Comparison of ENCODE assay signal across 10 cellular contexts in the genomic region with DNA sequence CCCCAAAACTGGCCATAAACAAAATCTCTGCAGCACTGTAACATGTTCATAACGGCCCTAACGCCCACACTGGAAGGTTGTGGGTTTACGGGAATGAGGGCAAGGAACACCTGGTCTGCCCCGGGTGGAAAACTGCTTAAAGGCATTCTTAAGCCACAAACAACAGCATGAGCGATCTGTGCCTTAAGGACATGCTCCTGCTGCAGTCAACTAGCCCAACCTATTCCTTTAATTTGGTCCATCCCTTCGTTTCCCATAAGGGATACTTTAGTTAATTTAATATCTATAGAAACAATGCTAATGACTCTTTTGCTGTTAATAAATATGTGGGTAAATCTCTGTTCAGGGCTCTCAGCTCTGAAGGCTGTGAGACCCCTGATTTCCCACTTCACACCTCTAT. TPM values are rescaled to one million over a fixed set of nuclear protein-coding genes. Genes with fewer than 3 reads are reported as not detected.
A peak's percentile ranks its signal among the peaks of the same experiment; 100 is the strongest.
DNase-seq lines count a peak whose midpoint lies in the region; ATAC-seq, FAIRE-seq and TF ChIP-seq lines count a peak whose summit lies in the region.
"Not testable (repeated sequence)": the region's sequence is repeated elsewhere in the genome, so short reads cannot be mapped to it uniquely, and the experiment has no call there.
"Had no signal": no experiment of that assay in that cellular context is flagged by ENCODE, and none has a peak within 500 bp of the region (broad histone marks: within the 10 kb centered on the region; RNA-seq: fewer than 3 reads in every experiment).

No MANE protein-coding gene starts in this region.

- in situ Hi-C loops in HepG2 (cut with HindIII; ENCODE audit: extremely low pct_ligation_motif_present, low pct_unique_long_range_greater_than_20kb) = not testable (repeated sequence)

- not testable (repeated sequence) for TF ChIP-seq POLR2A in HCT116 (IDR thresholded peaks at IDR 0.05; ENCODE audit: borderline replicate concordance, extremely low read depth, insufficient read depth, insufficient read length); HepG2 (IDR thresholded peaks at IDR 0.05; ENCODE audit: insufficient read depth in 1 of 2, low read depth in 2 of 2, low read length in 2 of 2); sigmoid colon (IDR thresholded peaks at IDR 0.05)

- FAIRE-seq in HepG2 (lab: Jason Lieb, UNC) = not testable (repeated sequence)

- not testable (repeated sequence) for DNase-seq in HCT116 (ENCODE audit: low read depth, low spot score); HepG2 (ENCODE audit: low spot score)
- peak; percentile 20 for DNase-seq in sigmoid colon

- WGBS in HepG2 (ENCODE audit: low lambda C conversion rate) = 11% methylated on average over 3 of the region's 6 CpGs
- WGBS in sigmoid colon, 2 donors = 89 to 90% methylated on average over 6 of the region's 6 CpGs

- intact Hi-C loops in HCT116 (cut with micrococcal nuclease); HepG2 (cut with micrococcal nuclease; ENCODE audit: unreplicated experiment); sigmoid colon (cut with DNase I): not testable (repeated sequence)

- H3K4me3 ChIP-seq in HCT116 (replicated peaks in 1 of 2; ENCODE audit: low read depth in 1 of 2, low read length in 2 of 2); HepG2 (replicated peaks in 1 of 3; ENCODE audit: insufficient read depth in 1 of 3, low read depth in 2 of 3, low read length in 3 of 3); sigmoid colon: not testable (repeated sequence)

- H4K20me1 ChIP-seq in HCT116 (ENCODE audit: insufficient read depth); HepG2 (ENCODE audit: insufficient read depth, low read length): not testable (repeated sequence)

- H3K36me3 ChIP-seq in HCT116 (ENCODE audit: control insufficient read depth in 1 of 2, insufficient read depth in 2 of 2, low read length in 2 of 2); HepG2 (replicated peaks in 1 of 2; ENCODE audit: control insufficient read depth in 1 of 2, insufficient read depth in 2 of 2, low read length in 2 of 2); sigmoid colon: not testable (repeated sequence)

- not testable (repeated sequence) for ATAC-seq in HCT116, HepG2

- H3K27ac ChIP-seq in HCT116 (ENCODE audit: low read depth, low read length); HepG2 (ENCODE audit: extremely low read length, insufficient read depth, low read length); sigmoid colon: not testable (repeated sequence)

- H3K9ac ChIP-seq in HCT116 (ENCODE audit: low read length); HepG2 (ENCODE audit: insufficient read depth, low read depth, low read length): not testable (repeated sequence)

- H3K27me3 ChIP-seq in HCT116 (ENCODE audit: insufficient read depth, low read length); HepG2 (ENCODE audit: control insufficient read depth in 1 of 2, insufficient read depth in 2 of 2, low read length in 2 of 2); sigmoid colon: not testable (repeated sequence)

- TF ChIP-seq RAD21 in HCT116 (IDR thresholded peaks at IDR 0.05; ENCODE audit: low read depth); HepG2 (CRISPR knock-in tag; IDR thresholded peaks at IDR 0.05): not testable (repeated sequence)

- not testable (repeated sequence) for H3K4me2 ChIP-seq in HCT116 (ENCODE audit: low read length); HepG2 (ENCODE audit: low read depth, low read length)

- TF ChIP-seq CTCF in HCT116 (IDR thresholded peaks at IDR 0.05 in 2 of 3, conservative IDR thresholded peaks at IDR 0.05 in 1 of 3; ENCODE audit: borderline replicate concordance in 1 of 3, insufficient read depth in 1 of 3, low read depth in 2 of 3, low read length in 2 of 3); HepG2 (CRISPR knock-in tag; IDR thresholded peaks at IDR 0.05); sigmoid colon (IDR thresholded peaks at IDR 0.05): not testable (repeated sequence)

- H3K9me2 ChIP-seq in HCT116 (ENCODE audit: insufficient read depth) = not testable (repeated sequence)

- CTCF ChIA-PET in HCT116 (lab: Charles Lee); HepG2 (lab: Yijun Ruan, JAX; ENCODE audit: low intra/inter-chr PET ratio, low total read pairs): not testable (repeated sequence)

- H3K79me2 ChIP-seq in HCT116 (ENCODE audit: insufficient read depth, low read length); HepG2 (ENCODE audit: insufficient read depth, low read length): not testable (repeated sequence)

- not testable (repeated sequence) for H3K9me3 ChIP-seq in HCT116 (ENCODE audit: control insufficient read depth in 1 of 2, insufficient read depth in 1 of 2, low read depth in 1 of 2, low read length in 2 of 2); HepG2 (ENCODE audit: low read length); sigmoid colon

- not testable (repeated sequence) for TF ChIP-seq EP300 in HepG2 (IDR thresholded peaks at IDR 0.05; ENCODE audit: low read depth in 2 of 2, low read length in 2 of 2); HepG2 (CRISPR knock-in tag; IDR thresholded peaks at IDR 0.05; ENCODE audit: borderline replicate concordance); sigmoid colon (IDR thresholded peaks at IDR 0.05)

- RAD21 ChIA-PET in HCT116 (lab: Charles Lee; ENCODE audit: low non-redundant PET in 1 of 2, low total read pairs in 2 of 2, uncharacterized antibody in 2 of 2, unreplicated experiment in 2 of 2) = not testable (repeated sequence)

- POLR2A ChIA-PET in HCT116 (lab: Charles Lee); HepG2 (lab: Yijun Ruan, JAX): not testable (repeated sequence)

- H3K4me1 ChIP-seq in HCT116 (ENCODE audit: control insufficient read depth in 1 of 2, insufficient read depth in 2 of 2, low read length in 2 of 2); HepG2 (ENCODE audit: insufficient read depth, low read length); sigmoid colon: not testable (repeated sequence)

- not testable (repeated sequence) for BruUV-seq in HCT116 (replicated peaks; lab: Mats Ljungman, UMichigan); HepG2 (replicated peaks; lab: Mats Ljungman, UMichigan)

- not testable (repeated sequence) for H2AFZ ChIP-seq in HCT116 (ENCODE audit: low read depth, low read length, poor library complexity, severe bottlenecking); HepG2 (ENCODE audit: low read length)

RNA-seq across cellular contexts. Expression of a gene that starts 10.5 kb away (rescaled TPM):
- total RNA-seq in HCT116 (2021; ENCODE audit: unreplicated experiment) = 152 TPM
- 139 and 184 TPM in 2 replicates for polyA plus RNA-seq in HCT116 (2012)
- total RNA-seq in HepG2 (2016; rRNA removed; fragmentation: Illumina TruSeq; extraction: Trizol) = 222 and 227 TPM in 2 replicates
- 77.4 and 77.5 TPM in 2 replicates for total RNA-seq in HepG2 (2016; cell fraction: cytosol; rRNA removed; fragmentation: Illumina TruSeq; extraction: Trizol; ENCODE audit: low read depth)
- total RNA-seq in HepG2 (2016; cell fraction: insoluble cytoplasmic fraction; rRNA removed; fragmentation: Illumina TruSeq; extraction: Trizol) = 223 and 230 TPM in 2 replicates
- 134 and 142 TPM in 2 replicates for total RNA-seq in HepG2 (2016; cell fraction: membrane; rRNA removed; fragmentation: Illumina TruSeq; extraction: Trizol)
- 66.4 and 74.6 TPM in 2 replicates for total RNA-seq in HepG2 (2016; cell fraction: nucleus; rRNA removed; fragmentation: Illumina TruSeq; extraction: Trizol)
- 110 and 143 TPM in 2 replicates for polyA plus RNA-seq in HepG2 (2011; rRNA removed)
- 131 and 141 TPM in 2 replicates for polyA plus RNA-seq in HepG2 (2011; cell fraction: cytosol; rRNA removed)
- 33.5 and 40.0 TPM in 2 replicates for polyA plus RNA-seq in HepG2 (2011; cell fraction: nucleus; rRNA removed)
- polyA plus RNA-seq in HepG2 (2012) = 138 and 142 TPM in 2 replicates
- polyA plus RNA-seq in HepG2 (2016; cell fraction: cytosol; fragmentation: Illumina TruSeq; extraction: Trizol; ENCODE audit: low read depth) = 80.6 and 83.8 TPM in 2 replicates
- polyA plus RNA-seq in HepG2 (2016; cell fraction: insoluble cytoplasmic fraction; fragmentation: Illumina TruSeq; extraction: Trizol; ENCODE audit: low read depth) = 243 and 252 TPM in 2 replicates
- 122 and 129 TPM in 2 replicates for polyA plus RNA-seq in HepG2 (2016; cell fraction: membrane; fragmentation: Illumina TruSeq; extraction: Trizol; ENCODE audit: low read depth)
- polyA plus RNA-seq in HepG2 (2016; cell fraction: nucleus; fragmentation: Illumina TruSeq; extraction: Trizol; ENCODE audit: insufficient read depth, low read depth) = 116 and 119 TPM in 2 replicates
- polyA minus RNA-seq in HepG2 (2011; rRNA and poly(A)+ RNA removed; ENCODE audit: low replicate concordance) = 57.2 and 96.3 TPM in 2 replicates
- 62.5 and 79.0 TPM in 2 replicates for polyA minus RNA-seq in HepG2 (2011; cell fraction: cytosol; rRNA and poly(A)+ RNA removed)
- 17.6 and 26.5 TPM in 2 replicates for polyA minus RNA-seq in HepG2 (2011; cell fraction: nucleus; rRNA and poly(A)+ RNA removed)
- 100 to 1,000 TPM; 151 to 176 (median 169) TPM for total RNA-seq in sigmoid colon
- 100 to 1,000 TPM; 293 to 299 (median 295) TPM for polyA plus RNA-seq in sigmoid colon

RNA-seq across cellular contexts. Expression of a gene that starts 11.1 kb away (rescaled TPM):
- 0.20 TPM for total RNA-seq in HCT116 (2021; ENCODE audit: unreplicated experiment)
- polyA plus RNA-seq in HCT116 (2012) = 0.05 and 0.12 TPM in 2 replicates
- not detected in 2 replicates for total RNA-seq in HepG2 (2016; rRNA removed; fragmentation: Illumina TruSeq; extraction: Trizol)
- total RNA-seq in HepG2 (2016; cell fraction: cytosol; rRNA removed; fragmentation: Illumina TruSeq; extraction: Trizol; ENCODE audit: low read depth) = not detected in 2 replicates
- not detected in 2 replicates for total RNA-seq in HepG2 (2016; cell fraction: insoluble cytoplasmic fraction; rRNA removed; fragmentation: Illumina TruSeq; extraction: Trizol)
- not detected in 2 replicates for total RNA-seq in HepG2 (2016; cell fraction: membrane; rRNA removed; fragmentation: Illumina TruSeq; extraction: Trizol)
- total RNA-seq in HepG2 (2016; cell fraction: nucleus; rRNA removed; fragmentation: Illumina TruSeq; extraction: Trizol) = not detected in 2 replicates
- not detected in 2 replicates for polyA plus RNA-seq in HepG2 (2011; rRNA removed)
- 0.04 TPM in 1 of 2 replicates, not detected in the other for polyA plus RNA-seq in HepG2 (2011; cell fraction: cytosol; rRNA removed)
- 0.07 TPM in 1 of 2 replicates, not detected in the other for polyA plus RNA-seq in HepG2 (2011; cell fraction: nucleus; rRNA removed)
- not detected in 2 replicates for polyA plus RNA-seq in HepG2 (2012)
- not detected in 2 replicates for polyA plus RNA-seq in HepG2 (2016; cell fraction: cytosol; fragmentation: Illumina TruSeq; extraction: Trizol; ENCODE audit: low read depth)
- not detected in 2 replicates for polyA plus RNA-seq in HepG2 (2016; cell fraction: insoluble cytoplasmic fraction; fragmentation: Illumina TruSeq; extraction: Trizol; ENCODE audit: low read depth)
- polyA plus RNA-seq in HepG2 (2016; cell fraction: membrane; fragmentation: Illumina TruSeq; extraction: Trizol; ENCODE audit: low read depth) = not detected in 2 replicates
- polyA plus RNA-seq in HepG2 (2016; cell fraction: nucleus; fragmentation: Illumina TruSeq; extraction: Trizol; ENCODE audit: insufficient read depth, low read depth) = not detected in 2 replicates
- polyA minus RNA-seq in HepG2 (2011; rRNA and poly(A)+ RNA removed; ENCODE audit: low replicate concordance) = not detected in 2 replicates
- not detected in 2 replicates for polyA minus RNA-seq in HepG2 (2011; cell fraction: cytosol; rRNA and poly(A)+ RNA removed)
- not detected in 2 replicates for polyA minus RNA-seq in HepG2 (2011; cell fraction: nucleus; rRNA and poly(A)+ RNA removed)
- 1 to 10 TPM in 1 of 4 donors, under 1 TPM in 2, not detected in 1; 0.71 to 2.5 (median 0.95) TPM for total RNA-seq in sigmoid colon
- polyA plus RNA-seq in sigmoid colon = under 1 TPM in 1 of 3 donors, not detected in 2; 0.07 TPM
- total RNA-seq: A673; B cell; Caco-2; Calu3; CD4-positive, alpha-beta memory T cell; CD8-positive, alpha-beta memory T cell had no signal
- polyA plus RNA-seq: A549; CD4-positive, alpha-beta memory T cell had no signal

RNA-seq across cellular contexts. Expression of a gene that starts 43.7 kb away (rescaled TPM):
- total RNA-seq in HCT116 (2021; ENCODE audit: unreplicated experiment) (14.5 TPM), HepG2 (2016; rRNA removed; fragmentation: Illumina TruSeq; extraction: Trizol) (0.27 and 0.42 TPM in 2 replicates), sigmoid colon (10 to 100 TPM; 57.3 to 90.6 (median 77.6) TPM)
- 8.2 and 11.6 TPM in 2 replicates for polyA plus RNA-seq in HCT116 (2012)
- not detected in 2 replicates for total RNA-seq in HepG2 (2016; cell fraction: cytosol; rRNA removed; fragmentation: Illumina TruSeq; extraction: Trizol; ENCODE audit: low read depth)
- 0.50 and 0.52 TPM in 2 replicates for total RNA-seq in HepG2 (2016; cell fraction: insoluble cytoplasmic fraction; rRNA removed; fragmentation: Illumina TruSeq; extraction: Trizol)
- total RNA-seq in HepG2 (2016; cell fraction: membrane; rRNA removed; fragmentation: Illumina TruSeq; extraction: Trizol) = 0.21 and 0.40 TPM in 2 replicates
- 0.19 TPM in 1 of 2 replicates, not detected in the other for total RNA-seq in HepG2 (2016; cell fraction: nucleus; rRNA removed; fragmentation: Illumina TruSeq; extraction: Trizol)
- polyA plus RNA-seq in HepG2 (2011; rRNA removed) (0.08 and 0.29 TPM in 2 replicates), sigmoid colon (10 to 100 TPM; 29.8 to 42.0 (median 32.5) TPM)
- polyA plus RNA-seq in HepG2 (2011; cell fraction: cytosol; rRNA removed) = 0.07 and 0.22 TPM in 2 replicates
- polyA plus RNA-seq in HepG2 (2011; cell fraction: nucleus; rRNA removed) = 0.07 TPM in 1 of 2 replicates, not detected in the other
- polyA plus RNA-seq in HepG2 (2012) = 0.21 TPM in 1 of 2 replicates, not detected in the other
- polyA plus RNA-seq in HepG2 (2016; cell fraction: cytosol; fragmentation: Illumina TruSeq; extraction: Trizol; ENCODE audit: low read depth) = 0.07 and 0.14 TPM in 2 replicates
- polyA plus RNA-seq in HepG2 (2016; cell fraction: insoluble cytoplasmic fraction; fragmentation: Illumina TruSeq; extraction: Trizol; ENCODE audit: low read depth) = 0.35 and 0.75 TPM in 2 replicates
- 0.18 and 0.30 TPM in 2 replicates for polyA plus RNA-seq in HepG2 (2016; cell fraction: membrane; fragmentation: Illumina TruSeq; extraction: Trizol; ENCODE audit: low read depth)
- 0.25 and 0.44 TPM in 2 replicates for polyA plus RNA-seq in HepG2 (2016; cell fraction: nucleus; fragmentation: Illumina TruSeq; extraction: Trizol; ENCODE audit: insufficient read depth, low read depth)
- polyA minus RNA-seq in HepG2 (2011; rRNA and poly(A)+ RNA removed; ENCODE audit: low replicate concordance) = 0.23 TPM in 1 of 2 replicates, not detected in the other
- polyA minus RNA-seq in HepG2 (2011; cell fraction: cytosol; rRNA and poly(A)+ RNA removed) = not detected in 2 replicates
- not detected in 2 replicates for polyA minus RNA-seq in HepG2 (2011; cell fraction: nucleus; rRNA and poly(A)+ RNA removed)

Comparison
In these comparisons a context has a peak if more than half of its experiments do, and no peak if none do; other contexts are left out.
1. RNA of a gene that starts 43.7 kb away (total RNA-seq): 57.3 to 90.6 TPM in sigmoid colon and 14.5 TPM in HCT116 (single experiment); 0.19 to 0.52 TPM in HepG2; every median in the first group is over 10 times any median in the second.